31 cellular contexts compared by ENCODE assay signal in the genomic region with DNA sequence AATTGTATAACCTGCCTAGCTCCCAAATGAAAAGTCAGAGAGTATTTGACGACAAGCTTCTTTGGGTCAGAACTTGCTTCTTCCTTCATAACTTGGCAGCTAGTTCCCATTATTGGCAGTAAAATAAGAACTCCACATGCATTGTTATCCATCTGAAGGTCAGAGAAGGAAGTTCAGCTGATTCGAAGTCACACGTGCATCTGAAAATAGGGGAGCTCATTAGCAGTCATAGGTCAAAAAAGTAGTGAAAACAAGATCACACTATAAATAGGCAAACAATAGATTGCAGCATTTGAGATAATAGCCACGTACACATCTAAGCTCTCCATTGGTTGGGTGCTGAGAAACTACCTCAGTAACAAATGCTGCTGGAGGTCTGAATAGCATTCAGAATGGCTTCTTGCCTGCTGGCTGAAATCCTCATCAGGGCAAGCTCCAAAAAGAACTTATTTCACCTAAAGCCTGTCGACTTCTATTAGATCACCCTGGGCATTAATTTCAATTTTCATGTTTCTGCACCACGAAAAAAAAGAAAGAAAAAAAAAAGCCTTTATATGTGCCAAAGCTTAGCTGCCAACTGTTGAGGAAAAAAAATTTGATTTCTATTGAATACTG.
"Had no signal": no experiment of that assay in that cellular context is flagged by ENCODE, and none has a peak within 500 bp of the region (broad histone marks: within the 10 kb centered on the region; RNA-seq: fewer than 3 reads in every experiment).

No MANE protein-coding gene starts in this region.

- H3K9me3 ChIP-seq: adrenal gland, esophagus squamous epithelium, gastrocnemius medialis, pancreas, prostate gland, right atrium auricular region, stomach, thyroid gland, upper lobe of left lung, vagina had no signal

- H3K27ac ChIP-seq: adrenal gland, brain microvascular endothelial cell, epithelial cell of prostate, esophagus squamous epithelium, gastrocnemius medialis, hepatocyte, pancreas, prostate gland, right atrium auricular region, stomach, thyroid gland, upper lobe of left lung, vagina had no signal

- H3K4me1 ChIP-seq: adrenal gland, gastrocnemius medialis, pancreas, prostate gland, right atrium auricular region, stomach, thyroid gland, upper lobe of left lung, vagina had no signal

- H3K27me3 ChIP-seq: adrenal gland, brain microvascular endothelial cell, esophagus squamous epithelium, gastrocnemius medialis, hepatocyte, pancreas, right atrium auricular region, stomach, thyroid gland, upper lobe of left lung, vagina had no signal

- H3K4me1 Mint-ChIP-seq: activated B cell treated with CpG ODN at 0.5 μM for 24 hours; activated naive CD8-positive, alpha-beta T cell treated with anti-CD3 and anti-CD28 coated beads for 36 hours; mesothelial cell of epicardium; naive B cell; nephron progenitor cell; stimulated activated memory B cell treated with anti-CD40 and anti-IgM and Interleukin-4, amounts not matched to agents 10 μg/mL and 1 μg/mL and 100 μg/mL, for 72 hours had no signal

- H3K36me3 Mint-ChIP-seq: activated naive CD8-positive, alpha-beta T cell treated with anti-CD3 and anti-CD28 coated beads for 36 hours; mesothelial cell of epicardium; naive B cell; stimulated activated memory B cell treated with anti-CD40 and anti-IgM and Interleukin-4, amounts not matched to agents 10 μg/mL and 1 μg/mL and 100 μg/mL, for 72 hours had no signal

- H3K27me3 Mint-ChIP-seq: activated B cell treated with CpG ODN at 0.5 μM for 24 hours; activated naive CD8-positive, alpha-beta T cell treated with anti-CD3 and anti-CD28 coated beads for 36 hours; naive B cell; stimulated activated memory B cell treated with anti-CD40 and anti-IgM and Interleukin-4, amounts not matched to agents 10 μg/mL and 1 μg/mL and 100 μg/mL, for 72 hours had no signal

- H2AFZ ChIP-seq: hepatocyte had no signal

- H3K36me3 ChIP-seq: adrenal gland, brain microvascular endothelial cell, esophagus squamous epithelium, gastrocnemius medialis, pancreas, prostate gland, right atrium auricular region, stomach, thyroid gland, upper lobe of left lung, vagina had no signal

- DNase-seq: activated B cell treated with CpG ODN at 0.5 μM for 24 hours; activated effector memory CD4-positive, alpha-beta T cell treated with anti-CD3 and anti-CD28 coated beads, Interleukin-2, amount 50 U/mL, for 16 hours; activated naive CD4-positive, alpha-beta T cell treated with anti-CD3 and anti-CD28 coated beads for 36 hours; activated naive CD8-positive, alpha-beta T cell treated with anti-CD3 and anti-CD28 coated beads for 36 hours; adrenal gland; aorta; brain microvascular endothelial cell; esophagus squamous epithelium; gastrocnemius medialis; islet precursor cell; left cardiac atrium; naive B cell; nephron progenitor cell; nucleus accumbens; pancreas; stimulated activated CD4-positive, alpha-beta T cell treated with anti-CD3 and anti-CD28 coated beads, Interleukin-1b, Interleukin-23, amount 100 ng/mL, for 48 hours; stimulated activated CD4-positive, alpha-beta T cell treated with anti-CD3 and anti-CD28 coated beads, Interleukin-4, amount 100 ng/mL, for 4 hours; stimulated activated CD8-positive, alpha-beta memory T cell treated with anti-CD3 and anti-CD28 coated beads, Interleukin-4, amount 100 ng/mL, for 48 hours; stomach; T-helper 1 cell; thyroid gland; upper lobe of left lung had no signal

- H3K4me2 ChIP-seq: hepatocyte, smooth muscle cell had no signal

- H3K4me3 Mint-ChIP-seq: activated B cell treated with CpG ODN at 0.5 μM for 24 hours; activated naive CD4-positive, alpha-beta T cell treated with anti-CD3 and anti-CD28 coated beads for 36 hours; activated naive CD8-positive, alpha-beta T cell treated with anti-CD3 and anti-CD28 coated beads for 36 hours; mesothelial cell of epicardium; naive B cell; nephron progenitor cell; stimulated activated memory B cell treated with anti-CD40 and anti-IgM and Interleukin-4, amounts not matched to agents 10 μg/mL and 1 μg/mL and 100 μg/mL, for 72 hours; T-helper 2 cell treated with Interferon-gamma antibody and Interleukin-4, amounts not matched to agents 5 μg/mL and 100 μg/mL, for 36 hours had no signal

- H3K9me3 Mint-ChIP-seq: activated naive CD8-positive, alpha-beta T cell treated with anti-CD3 and anti-CD28 coated beads for 36 hours; mesothelial cell of epicardium; nephron progenitor cell; T-helper 2 cell treated with Interferon-gamma antibody and Interleukin-4, amounts not matched to agents 5 μg/mL and 100 μg/mL, for 36 hours had no signal

- FAIRE-seq: pancreas had no signal

- H3K79me2 ChIP-seq: hepatocyte had no signal

- H3K4me3 ChIP-seq: adrenal gland, esophagus squamous epithelium, gastrocnemius medialis, hepatocyte, pancreas, prostate gland, right atrium auricular region, smooth muscle cell, stomach, thyroid gland, upper lobe of left lung, vagina had no signal

- H3K27ac Mint-ChIP-seq: activated B cell treated with CpG ODN at 0.5 μM for 24 hours; activated naive CD4-positive, alpha-beta T cell treated with anti-CD3 and anti-CD28 coated beads for 36 hours; activated naive CD8-positive, alpha-beta T cell treated with anti-CD3 and anti-CD28 coated beads for 36 hours; mesothelial cell of epicardium; naive B cell; nephron progenitor cell; stimulated activated memory B cell treated with anti-CD40 and anti-IgM and Interleukin-4, amounts not matched to agents 10 μg/mL and 1 μg/mL and 100 μg/mL, for 72 hours; T-helper 2 cell treated with Interferon-gamma antibody and Interleukin-4, amounts not matched to agents 5 μg/mL and 100 μg/mL, for 36 hours had no signal
